In the genomic region with DNA sequence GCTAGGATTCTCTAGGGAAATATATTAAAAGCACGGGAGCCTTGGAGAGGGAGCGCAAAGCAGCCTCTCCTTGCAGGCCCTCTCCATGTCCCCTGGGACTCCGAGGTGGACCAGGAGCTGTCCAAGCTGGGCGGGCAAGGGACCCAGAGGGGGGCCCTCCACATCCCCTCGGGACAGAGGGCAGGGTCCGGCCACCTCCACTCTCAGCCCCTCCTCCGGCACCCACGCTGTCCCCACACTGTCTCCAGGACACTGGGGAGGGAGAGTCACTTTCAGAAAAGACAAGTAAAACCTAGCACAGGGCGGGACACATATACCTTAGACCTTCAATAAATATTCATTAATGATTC, we compare ENCODE assay signal across 11 cellular contexts.
DNase-seq lines count a peak whose midpoint lies in the region; ATAC-seq, FAIRE-seq and TF ChIP-seq lines count a peak whose summit lies in the region.
"Had no signal": no experiment of that assay in that cellular context is flagged by ENCODE, and none has a peak within 500 bp of the region (broad histone marks: within the 10 kb centered on the region; RNA-seq: fewer than 3 reads in every experiment).

No MANE protein-coding gene starts in this region.

- no peak overlapping the region for H3K27ac Mint-ChIP-seq in brain

- H3K27ac ChIP-seq in HCT116 (ENCODE audit: low read depth, low read length) (no peak overlapping the region), keratinocyte (ENCODE audit: control insufficient read depth, insufficient read depth, low read length) (no peak overlapping the region), skin epidermis (peak overlapping the region in 1 of 21 experiments; percentile 13)

- H3K4me3 ChIP-seq in HCT116 (replicated peaks in 1 of 2; ENCODE audit: low read depth in 1 of 2, low read length in 2 of 2): peak overlapping the region; percentile 31 to 56
- peak overlapping the region in 2 of 3 experiments; percentile 67 to 73 for H3K4me3 ChIP-seq in keratinocyte (ENCODE audit: control insufficient read depth in 2 of 3, extremely low read depth in 1 of 3, insufficient read depth in 2 of 3, low read depth in 1 of 3, low read length in 3 of 3)
- H3K4me3 ChIP-seq in skin epidermis: peak overlapping the region in 6 of 7 experiments; percentile 36 to 50 (median 42)

- no peak for DNase-seq in HCT116 (ENCODE audit: low read depth, low spot score)
- DNase-seq in keratinocyte (ENCODE audit: low read depth, low spot score): no peak
- DNase-seq in NAMALWA (ENCODE audit: low spot score): no peak
- DNase-seq in SKM-1 (lab: John Stamatoyannopoulos, UW; ENCODE audit: unreplicated experiment): no peak
- DNase-seq: activated CD4-positive, alpha-beta T cell treated with anti-CD3 and anti-CD28 coated beads, Interleukin-2, amount 50 U/mL, for 1 hour; NK-92 treated with Interleukin-12 subunit alpha and Interleukin-12 subunit beta, amount 100 ng/mL, for 24 hours had no signal

- H2AFZ ChIP-seq in HCT116 (ENCODE audit: low read depth, low read length, poor library complexity, severe bottlenecking): peak overlapping the region; percentile 64
- no peak overlapping the region for H2AFZ ChIP-seq in keratinocyte (ENCODE audit: control insufficient read depth, low read length)

- H3K4me2 ChIP-seq in HCT116 (ENCODE audit: low read length) (peak overlapping the region; percentile 74), keratinocyte (ENCODE audit: control insufficient read depth, extremely low read depth, insufficient read depth, low read depth, low read length) (peak overlapping the region; percentile 91)

- H3K36me3 ChIP-seq in HCT116 (ENCODE audit: control insufficient read depth in 1 of 2, insufficient read depth in 2 of 2, low read length in 2 of 2): no peaks in the 10 kb centered on the region
- H3K36me3 ChIP-seq in keratinocyte (ENCODE audit: control insufficient read depth in 2 of 2, extremely low read depth in 1 of 2, insufficient read depth in 2 of 2, low read length in 2 of 2): no peaks in the 10 kb centered on the region

- peaks cover 0 to 6% of the 10 kb centered on the region in 2 experiments; a peak in 1 of 4 replicates for H3K9me3 ChIP-seq in HCT116 (ENCODE audit: control insufficient read depth in 1 of 2, insufficient read depth in 1 of 2, low read depth in 1 of 2, low read length in 2 of 2)
- peaks cover 4% of the 10 kb centered on the region for H3K9me3 ChIP-seq in keratinocyte (ENCODE audit: control insufficient read depth, low read depth, low read length)

- no peaks in the 10 kb centered on the region for H3K36me3 Mint-ChIP-seq in brain

- H3K4me1 ChIP-seq in HCT116 (ENCODE audit: control insufficient read depth in 1 of 2, insufficient read depth in 2 of 2, low read length in 2 of 2) (peaks cover 4 to 12% of the 10 kb centered on the region in 2 experiments; a peak in 3 of 4 replicates), keratinocyte (ENCODE audit: control insufficient read depth, extremely low read depth, insufficient read depth, low read length) (no peaks in the 10 kb centered on the region)

- no peaks in the 10 kb centered on the region for H3K27me3 ChIP-seq in HCT116 (ENCODE audit: insufficient read depth, low read length)
- peaks cover 59% of the 10 kb centered on the region for H3K27me3 ChIP-seq in keratinocyte (ENCODE audit: control insufficient read depth, extremely low read depth, insufficient read depth, low read length)

- RAD21 ChIA-PET in HCT116 (lab: Charles Lee; ENCODE audit: low non-redundant PET in 1 of 2, low total read pairs in 2 of 2, uncharacterized antibody in 2 of 2, unreplicated experiment in 2 of 2): no interaction called here

- no peaks in the 10 kb centered on the region for H4K20me1 ChIP-seq in HCT116 (ENCODE audit: insufficient read depth)
- no peaks in the 10 kb centered on the region for H4K20me1 ChIP-seq in keratinocyte (ENCODE audit: control insufficient read depth, extremely low read depth, insufficient read depth, low read length)

- dilution Hi-C loops in keratinocyte (cut with MboI; ENCODE audit: extremely low pct_ligation_motif_present, low sequenced_read_pairs): no loop called here

- intact Hi-C loops in HCT116 (cut with micrococcal nuclease): no loop called here

- peaks cover 24% of the 10 kb centered on the region for H3K4me1 Mint-ChIP-seq in brain

- TF ChIP-seq RAD21 in HCT116 (IDR thresholded peaks at IDR 0.05; ENCODE audit: low read depth): no peak

- peak overlapping the region; percentile 82 to 93 (median 91) for H3K4me3 Mint-ChIP-seq in brain

- H3K27me3 Mint-ChIP-seq in brain: peaks cover 71% of the 10 kb centered on the region

- BruUV-seq in HCT116 (replicated peaks; lab: Mats Ljungman, UMichigan): no TSS peak

- TF ChIP-seq POLR2A in HCT116 (IDR thresholded peaks at IDR 0.05; ENCODE audit: borderline replicate concordance, extremely low read depth, insufficient read depth, insufficient read length): no peak

- TF ChIP-seq CTCF in HCT116 (IDR thresholded peaks at IDR 0.05 in 2 of 3, conservative IDR thresholded peaks at IDR 0.05 in 1 of 3; ENCODE audit: borderline replicate concordance in 1 of 3, insufficient read depth in 1 of 3, low read depth in 2 of 3, low read length in 2 of 3): no peak
- no peak for TF ChIP-seq CTCF in brain (conservative IDR thresholded peaks at IDR 0.05)
- TF ChIP-seq CTCF in keratinocyte (optimal IDR thresholded peaks at IDR 0.05 in 1 of 3, IDR thresholded peaks at IDR 0.05 in 1 of 3, conservative IDR thresholded peaks at IDR 0.05 in 1 of 3; ENCODE audit: extremely low read depth in 1 of 3, insufficient read depth in 2 of 3, low read length in 3 of 3): no peak

- no peak; the same call in 1 of the 2 replicates for ATAC-seq in HCT116
- ATAC-seq in GM18498 (IDR thresholded peaks at IDR 0.05; ENCODE audit: unreplicated experiment): no peak
- no peak for ATAC-seq in HG03280 (IDR thresholded peaks at IDR 0.05; ENCODE audit: unreplicated experiment)

- no peaks in the 10 kb centered on the region for H3K9me2 ChIP-seq in HCT116 (ENCODE audit: insufficient read depth)

- no peaks in the 10 kb centered on the region for H3K9me1 ChIP-seq in keratinocyte (ENCODE audit: control insufficient read depth, extremely low read depth, insufficient read depth, low read length)

- peak overlapping the region; percentile 54 for H3K9ac ChIP-seq in HCT116 (ENCODE audit: low read length)
- H3K9ac ChIP-seq in keratinocyte (ENCODE audit: control insufficient read depth, extremely low read depth, insufficient read depth, low read length): no peak overlapping the region

- H3K79me2 ChIP-seq in HCT116 (ENCODE audit: insufficient read depth, low read length) (no peaks in the 10 kb centered on the region), keratinocyte (ENCODE audit: control insufficient read depth, insufficient read depth, low read length) (no peaks in the 10 kb centered on the region)

- FAIRE-seq in keratinocyte (lab: Jason Lieb, UNC): no peak
- FAIRE-seq: G401.6 had no signal

- POLR2A ChIA-PET in HCT116 (lab: Charles Lee): no interaction called here

- peaks cover 7 to 18% (median 14%) of the 10 kb centered on the region in 5 experiments for H3K9me3 Mint-ChIP-seq in brain

- CTCF ChIA-PET in HCT116 (lab: Charles Lee): no interaction called here

TF ChIP-seq in HCT116, 20 proteins besides CTCF, POLR2A, EP300 and RAD21:
- TF ChIP-seq ZNF274 (IDR thresholded peaks at IDR 0.05; ENCODE audit: low read depth, low read length) (no peak), EGR1 (IDR thresholded peaks at IDR 0.05; ENCODE audit: low read depth) (0 out of 2 replicates have a peak, but pooled peaks have one; percentile 0)
TF ChIP-seq in HCT116: peak in this region for 1.
